Comparison of ENCODE assay signal across 38 cellular contexts in the genomic region with DNA sequence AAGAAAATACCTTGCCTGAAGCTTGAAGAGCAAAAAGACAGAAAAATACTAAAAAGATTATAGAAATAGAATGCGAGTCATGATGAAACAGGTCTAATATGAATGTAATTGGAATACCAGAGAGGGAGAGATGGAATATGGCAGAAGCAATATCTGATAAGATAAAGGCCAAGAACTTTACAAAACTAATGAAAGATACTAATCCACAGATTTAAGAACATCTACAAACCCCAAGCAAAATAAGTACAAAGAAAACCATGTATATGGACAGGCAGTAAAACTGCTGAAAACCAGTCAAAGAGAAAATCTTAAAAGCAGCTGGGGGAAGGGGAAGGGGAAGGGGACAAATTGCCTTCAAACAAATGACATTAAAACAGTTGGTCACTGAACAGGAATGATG.
"Had no signal": no experiment of that assay in that cellular context is flagged by ENCODE, and none has a peak within 500 bp of the region (broad histone marks: within the 10 kb centered on the region; RNA-seq: fewer than 3 reads in every experiment).

No MANE protein-coding gene starts in this region.

- H3K4me1 ChIP-seq: adrenal gland, breast epithelium had no signal

- H3K27me3 ChIP-seq: adrenal gland, ascending aorta, body of pancreas, brain microvascular endothelial cell, breast epithelium, cardiac muscle cell had no signal

- FAIRE-seq: astrocyte, bronchial epithelial cell had no signal

- H3K9me3 Mint-ChIP-seq: activated naive CD4-positive, alpha-beta T cell treated with anti-CD3 and anti-CD28 coated beads for 36 hours; activated naive CD4-positive, alpha-beta T cell treated with anti-CD3 and anti-CD28 coated beads, Interleukin-2, amount 10 ng/mL, durations not matched to agents 7 days and 5 days; activated naive CD4-positive, alpha-beta T cell treated with anti-CD3 and anti-CD28 coated beads, Interleukin-2, amount 50 U/mL, for 24 hours; activated naive CD8-positive, alpha-beta T cell treated with anti-CD3 and anti-CD28 coated beads for 36 hours; activated naive CD8-positive, alpha-beta T cell treated with anti-CD3 and anti-CD28 coated beads, Interleukin-2, amount 10 ng/mL, durations not matched to agents 7 days and 5 days; activated naive CD8-positive, alpha-beta T cell treated with anti-CD3 and anti-CD28 coated beads, Interleukin-2, amount 50 U/mL, for 24 hours; activated T-cell treated with anti-CD3 and anti-CD28 coated beads, Interleukin-2, amount 50 U/mL, for 24 hours; activated T-cell treated with anti-CD3 and anti-CD28 coated beads, Interleukin-2, amount 50 U/mL, for 4 hours; activated T-cell treated with anti-CD3 and anti-CD28 coated beads, Interleukin-2, amount 50 U/mL, for 72 hours; activated T-helper 1 cell treated with anti-CD3 and anti-CD28 coated beads, Interleukin-12 subunit alpha, Interleukin-12 subunit beta, Interleukin-2, Interleukin-4 antibody, amounts not matched to agents 30 ng/mL and 10 ng/mL and 1 ng/mL, durations not matched to agents 14 hours and 24 hours and 36 hours; activated T-helper 17 cell treated with anti-CD3 and anti-CD28 coated beads, Interleukin-2, amount 50 U/mL, for 72 hours; activated T-helper 2 cell treated with anti-CD3 and anti-CD28 coated beads, Interferon-gamma antibody, Interleukin-2, Interleukin-4, amounts not matched to agents 10 μg/mL and 5 μg/mL and 100 μg/mL, durations not matched to agents 14 hours and 24 hours and 36 hours; central memory CD8-positive, alpha-beta T cell had no signal

- H3K4me3 Mint-ChIP-seq: activated naive CD4-positive, alpha-beta T cell treated with anti-CD3 and anti-CD28 coated beads for 36 hours; activated naive CD4-positive, alpha-beta T cell treated with anti-CD3 and anti-CD28 coated beads, Interleukin-2, amount 10 ng/mL, durations not matched to agents 7 days and 5 days; activated naive CD4-positive, alpha-beta T cell treated with anti-CD3 and anti-CD28 coated beads, Interleukin-2, amount 50 U/mL, for 24 hours; activated naive CD8-positive, alpha-beta T cell; activated naive CD8-positive, alpha-beta T cell treated with anti-CD3 and anti-CD28 coated beads for 36 hours; activated naive CD8-positive, alpha-beta T cell treated with anti-CD3 and anti-CD28 coated beads, Interleukin-2, amount 10 ng/mL, durations not matched to agents 7 days and 5 days; activated naive CD8-positive, alpha-beta T cell treated with anti-CD3 and anti-CD28 coated beads, Interleukin-2, amount 50 U/mL, for 24 hours; activated T-cell treated with anti-CD3 and anti-CD28 coated beads, Interleukin-2, amount 50 U/mL, for 24 hours; activated T-cell treated with anti-CD3 and anti-CD28 coated beads, Interleukin-2, amount 50 U/mL, for 4 hours; activated T-cell treated with anti-CD3 and anti-CD28 coated beads, Interleukin-2, amount 50 U/mL, for 72 hours; activated T-helper 1 cell treated with anti-CD3 and anti-CD28 coated beads, Interleukin-12 subunit alpha, Interleukin-12 subunit beta, Interleukin-2, Interleukin-4 antibody, amounts not matched to agents 30 ng/mL and 10 ng/mL and 1 ng/mL, durations not matched to agents 14 hours and 24 hours and 36 hours; activated T-helper 17 cell treated with anti-CD3 and anti-CD28 coated beads, Interleukin-2, amount 50 U/mL, for 72 hours; brain; central memory CD8-positive, alpha-beta T cell had no signal

- H3K27me3 Mint-ChIP-seq: activated naive CD4-positive, alpha-beta T cell treated with anti-CD3 and anti-CD28 coated beads, Interleukin-2, amount 10 ng/mL, durations not matched to agents 7 days and 5 days; activated naive CD4-positive, alpha-beta T cell treated with anti-CD3 and anti-CD28 coated beads, Interleukin-2, amount 50 U/mL, for 24 hours; activated naive CD8-positive, alpha-beta T cell; activated naive CD8-positive, alpha-beta T cell treated with anti-CD3 and anti-CD28 coated beads for 36 hours; activated naive CD8-positive, alpha-beta T cell treated with anti-CD3 and anti-CD28 coated beads, Interleukin-2, amount 10 ng/mL, durations not matched to agents 7 days and 5 days; activated naive CD8-positive, alpha-beta T cell treated with anti-CD3 and anti-CD28 coated beads, Interleukin-2, amount 50 U/mL, for 24 hours; activated T-cell treated with anti-CD3 and anti-CD28 coated beads, Interleukin-2, amount 50 U/mL, for 24 hours; activated T-helper 17 cell treated with anti-CD3 and anti-CD28 coated beads, Interleukin-2, amount 50 U/mL, for 72 hours; brain; central memory CD8-positive, alpha-beta T cell had no signal

- H3K4me1 Mint-ChIP-seq: activated naive CD4-positive, alpha-beta T cell treated with anti-CD3 and anti-CD28 coated beads, Interleukin-2, amount 10 ng/mL, durations not matched to agents 7 days and 5 days; activated naive CD4-positive, alpha-beta T cell treated with anti-CD3 and anti-CD28 coated beads, Interleukin-2, amount 50 U/mL, for 24 hours; activated naive CD8-positive, alpha-beta T cell treated with anti-CD3 and anti-CD28 coated beads for 36 hours; activated naive CD8-positive, alpha-beta T cell treated with anti-CD3 and anti-CD28 coated beads, Interleukin-2, amount 10 ng/mL, durations not matched to agents 7 days and 5 days; activated naive CD8-positive, alpha-beta T cell treated with anti-CD3 and anti-CD28 coated beads, Interleukin-2, amount 50 U/mL, for 24 hours; activated T-helper 17 cell treated with anti-CD3 and anti-CD28 coated beads, Interleukin-2, amount 50 U/mL, for 72 hours; brain; central memory CD8-positive, alpha-beta T cell had no signal

- H3K36me3 ChIP-seq: adrenal gland, ascending aorta, brain microvascular endothelial cell, breast epithelium, cardiac muscle cell had no signal

- H3K27ac ChIP-seq: adrenal gland, ascending aorta, body of pancreas, brain microvascular endothelial cell, breast epithelium, cardiac muscle cell had no signal

- H3K9me3 ChIP-seq: adrenal gland had no signal

- H3K4me3 ChIP-seq: adrenal gland, ascending aorta, body of pancreas, breast epithelium, cardiac muscle cell had no signal

- ATAC-seq: activated naive CD8-positive, alpha-beta T cell treated with anti-CD3 and anti-CD28 coated beads, Interleukin-2, amount 50 U/mL, for 24 hours; activated T-cell treated with anti-CD3 and anti-CD28 coated beads, Interleukin-2, amount 50 U/mL, for 4 hours; activated T-cell treated with anti-CD3 and anti-CD28 coated beads, Interleukin-2, amount 50 U/mL, for 72 hours; activated T-helper 17 cell treated with anti-CD3 and anti-CD28 coated beads, Interleukin-2, amount 50 U/mL, for 72 hours; body of pancreas had no signal

- DNase-seq: activated effector memory CD4-positive, alpha-beta T cell treated with anti-CD3 and anti-CD28 coated beads, Interleukin-2, amount 50 U/mL, for 16 hours; activated effector memory CD4-positive, alpha-beta T cell treated with Interleukin-2 at 50 U/mL for 16 hours; activated gamma-delta T cell; activated gamma-delta T cell treated with Interleukin-2 at 50 U/mL for 16 hours; activated naive CD4-positive, alpha-beta T cell; activated naive CD4-positive, alpha-beta T cell treated with anti-CD3 and anti-CD28 coated beads for 36 hours; activated naive CD4-positive, alpha-beta T cell treated with anti-CD3 and anti-CD28 coated beads, Interleukin-2, amount 10 ng/mL, durations not matched to agents 7 days and 5 days; activated naive CD4-positive, alpha-beta T cell treated with anti-CD3 and anti-CD28 coated beads, Interleukin-2, amount 50 U/mL, for 16 hours; activated naive CD4-positive, alpha-beta T cell treated with Interleukin-2 at 50 U/mL for 16 hours; activated naive CD8-positive, alpha-beta T cell treated with anti-CD3 and anti-CD28 coated beads for 36 hours; activated naive CD8-positive, alpha-beta T cell treated with anti-CD3 and anti-CD28 coated beads, Interleukin-2, amount 10 ng/mL, durations not matched to agents 7 days and 5 days; activated naive CD8-positive, alpha-beta T cell treated with anti-CD3 and anti-CD28 coated beads, Interleukin-2, amount 50 U/mL, for 24 hours; activated T-cell treated with anti-CD3 and anti-CD28 coated beads, Interleukin-2, amount 50 U/mL, for 24 hours; activated T-cell treated with anti-CD3 and anti-CD28 coated beads, Interleukin-2, amount 50 U/mL, for 4 hours; activated T-cell treated with anti-CD3 and anti-CD28 coated beads, Interleukin-2, amount 50 U/mL, for 48 hours; activated T-cell treated with anti-CD3 and anti-CD28 coated beads, Interleukin-2, amount 50 U/mL, for 72 hours; adrenal gland; amniotic stem cell; amygdala; anterior cingulate cortex; aorta; body of pancreas; brain microvascular endothelial cell; caudate nucleus; central memory CD4-positive, alpha-beta T cell; cerebellar nuclear complex had no signal

- H3K27ac Mint-ChIP-seq: activated naive CD4-positive, alpha-beta T cell treated with anti-CD3 and anti-CD28 coated beads for 36 hours; activated naive CD4-positive, alpha-beta T cell treated with anti-CD3 and anti-CD28 coated beads, Interleukin-2, amount 10 ng/mL, durations not matched to agents 7 days and 5 days; activated naive CD4-positive, alpha-beta T cell treated with anti-CD3 and anti-CD28 coated beads, Interleukin-2, amount 50 U/mL, for 24 hours; activated naive CD8-positive, alpha-beta T cell; activated naive CD8-positive, alpha-beta T cell treated with anti-CD3 and anti-CD28 coated beads for 36 hours; activated naive CD8-positive, alpha-beta T cell treated with anti-CD3 and anti-CD28 coated beads, Interleukin-2, amount 10 ng/mL, durations not matched to agents 7 days and 5 days; activated naive CD8-positive, alpha-beta T cell treated with anti-CD3 and anti-CD28 coated beads, Interleukin-2, amount 50 U/mL, for 24 hours; activated T-cell treated with anti-CD3 and anti-CD28 coated beads, Interleukin-2, amount 50 U/mL, for 24 hours; activated T-cell treated with anti-CD3 and anti-CD28 coated beads, Interleukin-2, amount 50 U/mL, for 72 hours; activated T-helper 1 cell treated with anti-CD3 and anti-CD28 coated beads, Interleukin-12 subunit alpha, Interleukin-12 subunit beta, Interleukin-2, Interleukin-4 antibody, amounts not matched to agents 30 ng/mL and 10 ng/mL and 1 ng/mL, durations not matched to agents 14 hours and 24 hours and 36 hours; activated T-helper 17 cell treated with anti-CD3 and anti-CD28 coated beads, Interleukin-2, amount 50 U/mL, for 72 hours; activated T-helper 2 cell treated with anti-CD3 and anti-CD28 coated beads, Interferon-gamma antibody, Interleukin-2, Interleukin-4, amounts not matched to agents 10 μg/mL and 5 μg/mL and 100 μg/mL, durations not matched to agents 14 hours and 24 hours and 36 hours; brain had no signal
